In genomic region chr6:39887692-39888450, GRCh38 we compare ENCODE assay signal across 9 cellular contexts. TPM values are rescaled to one million over a fixed set of nuclear protein-coding genes. Genes with fewer than 3 reads are reported as not detected.
DNase-seq lines count a peak whose midpoint lies in the region; ATAC-seq, FAIRE-seq and TF ChIP-seq lines count a peak whose summit lies in the region.
"Had no signal": no experiment of that assay in that cellular context is flagged by ENCODE, and none has a peak within 500 bp of the region (broad histone marks: within the 10 kb centered on the region; RNA-seq: fewer than 3 reads in every experiment).

No MANE protein-coding gene starts in this region.

- H3K27me3 Mint-ChIP-seq in astrocyte (ENCODE audit: low read depth, unreplicated experiment) = no peaks in the 10 kb centered on the region

- H3K9me3 ChIP-seq in astrocyte (ENCODE audit: insufficient read depth, low read depth, low read length) = no peaks in the 10 kb centered on the region

- peak overlapping the region; percentile 2 for H2AFZ ChIP-seq in astrocyte (ENCODE audit: low read depth, low read length)

- peaks cover 57% of the 10 kb centered on the region for H3K4me1 ChIP-seq in astrocyte (ENCODE audit: insufficient read depth, low read length)

- peak overlapping the region; percentile 97 for H3K27ac ChIP-seq in astrocyte (ENCODE audit: low read depth, low read length)

- no peaks in the 10 kb centered on the region for H3K27me3 ChIP-seq in astrocyte (ENCODE audit: insufficient read depth, low read length)

- peaks cover 4% of the 10 kb centered on the region for H3K9me3 Mint-ChIP-seq in astrocyte (ENCODE audit: unreplicated experiment)
- H3K9me3 Mint-ChIP-seq: stimulated activated naive CD8-positive, alpha-beta T cell treated with anti-CD3 and anti-CD28 coated beads, Interleukin-15, amount 100 ng/mL, for 72 hours had no signal

- H3K4me1 Mint-ChIP-seq in astrocyte (ENCODE audit: low read depth, unreplicated experiment) = peaks cover 56% of the 10 kb centered on the region
- H3K4me1 Mint-ChIP-seq: stimulated activated naive CD8-positive, alpha-beta T cell treated with anti-CD3 and anti-CD28 coated beads, Interleukin-15, amount 100 ng/mL, for 72 hours had no signal

- H3K4me2 ChIP-seq in astrocyte (ENCODE audit: low read length) = peak overlapping the region; percentile 82

- peaks cover 14% of the 10 kb centered on the region for H3K36me3 Mint-ChIP-seq in astrocyte (ENCODE audit: low read depth, unreplicated experiment)

- no peaks in the 10 kb centered on the region for H3K79me2 ChIP-seq in astrocyte (ENCODE audit: insufficient read depth, low read length)

- H4K20me1 ChIP-seq in astrocyte (ENCODE audit: insufficient read depth, low read length) = no peaks in the 10 kb centered on the region

- no peaks in the 10 kb centered on the region for H3K36me3 ChIP-seq in astrocyte (ENCODE audit: insufficient read depth, low read length)

- peak overlapping the region; percentile 60 for H3K4me3 Mint-ChIP-seq in astrocyte (ENCODE audit: unreplicated experiment)
- H3K4me3 Mint-ChIP-seq: stimulated activated naive CD8-positive, alpha-beta T cell treated with anti-CD3 and anti-CD28 coated beads, Interleukin-15, amount 100 ng/mL, for 72 hours had no signal

- ATAC-seq in left ventricle myocardium superior = peak; percentile 95
- ATAC-seq in HG03139 (IDR thresholded peaks at IDR 0.05; ENCODE audit: unreplicated experiment) = no peak
- ATAC-seq: stimulated activated naive CD8-positive, alpha-beta T cell treated with anti-CD3 and anti-CD28 coated beads, Interleukin-15, amount 100 ng/mL, for 72 hours had no signal

- peak overlapping the region; percentile 82 for H3K9ac ChIP-seq in astrocyte (ENCODE audit: low read length)

- H3K27ac Mint-ChIP-seq in astrocyte (ENCODE audit: unreplicated experiment) = peak overlapping the region; percentile 98
- H3K27ac Mint-ChIP-seq: stimulated activated naive CD8-positive, alpha-beta T cell treated with anti-CD3 and anti-CD28 coated beads, Interleukin-15, amount 100 ng/mL, for 72 hours had no signal

- intact Hi-C loops in left ventricle myocardium superior (cut with micrococcal nuclease) = no loop called here
- intact Hi-C loops in posterior vena cava (cut with DNase I) = no loop called here

- peak overlapping the region; percentile 7 for H3K4me3 ChIP-seq in astrocyte (ENCODE audit: insufficient read depth, low read depth, low read length)

- FAIRE-seq in astrocyte (lab: Jason Lieb, UNC) = peak; percentile 87
- FAIRE-seq in D721Med (lab: Jason Lieb, UNC) = no peak

- TF ChIP-seq CTCF in astrocyte (IDR thresholded peaks at IDR 0.05; ENCODE audit: insufficient read depth, low read depth, low read length) (no peak), D721Med (IDR thresholded peaks at IDR 0.05; ENCODE audit: insufficient read depth, missing control alignments) (no peak)

- peak; percentile 4 for DNase-seq in COLO668 (lab: John Stamatoyannopoulos, UW; ENCODE audit: unreplicated experiment)
- peak; percentile 94 for DNase-seq in astrocyte (ENCODE audit: low read depth)
- peak; percentile 87 for DNase-seq in left ventricle myocardium superior
- DNase-seq in posterior vena cava (ENCODE audit: low spot score) = peak; percentile 93
- DNase-seq in activated T-cell treated with anti-CD3 and anti-CD28 coated beads for 4 hours = no peak
- no peak for DNase-seq in NCI-H1105 treated with DMSO at 0.1 percent for 48 hours (lab: John Stamatoyannopoulos, UW)
- no peak for DNase-seq in D721Med (ENCODE audit: insufficient read length, low spot score)
- DNase-seq: stimulated activated naive CD8-positive, alpha-beta T cell treated with anti-CD3 and anti-CD28 coated beads, Interleukin-15, amount 100 ng/mL, for 72 hours had no signal

RNA-seq across cellular contexts. Expression of gene MOCS1, which starts 46.4 kb away (rescaled TPM):
- 14.7 and 16.0 TPM in 2 replicates for total RNA-seq in astrocyte
- total RNA-seq in left ventricle myocardium superior = 24.7 TPM
- 10 to 100 TPM; 18.3 to 27.3 TPM for total RNA-seq in posterior vena cava

Comparison
In these comparisons a context has a peak if more than half of its experiments do, and no peak if none do; other contexts are left out.
1. DNase-seq: peak in COLO668 (single experiment), astrocyte (single experiment), left ventricle myocardium superior (single experiment) and posterior vena cava (single experiment); none in activated T-cell treated with anti-CD3 and anti-CD28 coated beads for 4 hours (single experiment), NCI-H1105 treated with DMSO at 0.1 percent for 48 hours (single experiment) and D721Med (single experiment).